1 cellular context compared by ENCODE assay signal in the genomic region with DNA sequence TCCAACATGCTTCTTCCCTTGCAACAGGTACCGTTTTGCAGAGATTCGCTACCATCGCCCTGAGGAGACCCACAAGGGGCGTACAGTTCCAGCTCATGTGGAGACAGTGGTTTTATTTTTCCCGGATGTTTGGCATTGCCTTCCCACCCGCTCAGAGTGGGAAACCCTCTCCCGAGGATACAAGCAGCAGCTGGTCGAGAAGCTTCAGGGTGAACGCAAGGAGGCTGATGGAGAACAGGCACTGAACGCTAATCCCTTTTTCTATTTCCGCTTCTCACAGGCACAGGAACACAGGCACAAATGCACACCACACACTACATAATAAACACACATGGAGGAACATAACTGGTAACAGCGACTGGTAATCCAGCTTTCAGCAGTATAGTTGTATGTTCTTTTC.
TF ChIP-seq lines count a peak whose summit lies in the region.

No MANE protein-coding gene starts in this region.

TF ChIP-seq in GM23338, 12 proteins besides CTCF, POLR2A, EP300 and RAD21 (continued from another document):
- TF ChIP-seq, protein P1, sequence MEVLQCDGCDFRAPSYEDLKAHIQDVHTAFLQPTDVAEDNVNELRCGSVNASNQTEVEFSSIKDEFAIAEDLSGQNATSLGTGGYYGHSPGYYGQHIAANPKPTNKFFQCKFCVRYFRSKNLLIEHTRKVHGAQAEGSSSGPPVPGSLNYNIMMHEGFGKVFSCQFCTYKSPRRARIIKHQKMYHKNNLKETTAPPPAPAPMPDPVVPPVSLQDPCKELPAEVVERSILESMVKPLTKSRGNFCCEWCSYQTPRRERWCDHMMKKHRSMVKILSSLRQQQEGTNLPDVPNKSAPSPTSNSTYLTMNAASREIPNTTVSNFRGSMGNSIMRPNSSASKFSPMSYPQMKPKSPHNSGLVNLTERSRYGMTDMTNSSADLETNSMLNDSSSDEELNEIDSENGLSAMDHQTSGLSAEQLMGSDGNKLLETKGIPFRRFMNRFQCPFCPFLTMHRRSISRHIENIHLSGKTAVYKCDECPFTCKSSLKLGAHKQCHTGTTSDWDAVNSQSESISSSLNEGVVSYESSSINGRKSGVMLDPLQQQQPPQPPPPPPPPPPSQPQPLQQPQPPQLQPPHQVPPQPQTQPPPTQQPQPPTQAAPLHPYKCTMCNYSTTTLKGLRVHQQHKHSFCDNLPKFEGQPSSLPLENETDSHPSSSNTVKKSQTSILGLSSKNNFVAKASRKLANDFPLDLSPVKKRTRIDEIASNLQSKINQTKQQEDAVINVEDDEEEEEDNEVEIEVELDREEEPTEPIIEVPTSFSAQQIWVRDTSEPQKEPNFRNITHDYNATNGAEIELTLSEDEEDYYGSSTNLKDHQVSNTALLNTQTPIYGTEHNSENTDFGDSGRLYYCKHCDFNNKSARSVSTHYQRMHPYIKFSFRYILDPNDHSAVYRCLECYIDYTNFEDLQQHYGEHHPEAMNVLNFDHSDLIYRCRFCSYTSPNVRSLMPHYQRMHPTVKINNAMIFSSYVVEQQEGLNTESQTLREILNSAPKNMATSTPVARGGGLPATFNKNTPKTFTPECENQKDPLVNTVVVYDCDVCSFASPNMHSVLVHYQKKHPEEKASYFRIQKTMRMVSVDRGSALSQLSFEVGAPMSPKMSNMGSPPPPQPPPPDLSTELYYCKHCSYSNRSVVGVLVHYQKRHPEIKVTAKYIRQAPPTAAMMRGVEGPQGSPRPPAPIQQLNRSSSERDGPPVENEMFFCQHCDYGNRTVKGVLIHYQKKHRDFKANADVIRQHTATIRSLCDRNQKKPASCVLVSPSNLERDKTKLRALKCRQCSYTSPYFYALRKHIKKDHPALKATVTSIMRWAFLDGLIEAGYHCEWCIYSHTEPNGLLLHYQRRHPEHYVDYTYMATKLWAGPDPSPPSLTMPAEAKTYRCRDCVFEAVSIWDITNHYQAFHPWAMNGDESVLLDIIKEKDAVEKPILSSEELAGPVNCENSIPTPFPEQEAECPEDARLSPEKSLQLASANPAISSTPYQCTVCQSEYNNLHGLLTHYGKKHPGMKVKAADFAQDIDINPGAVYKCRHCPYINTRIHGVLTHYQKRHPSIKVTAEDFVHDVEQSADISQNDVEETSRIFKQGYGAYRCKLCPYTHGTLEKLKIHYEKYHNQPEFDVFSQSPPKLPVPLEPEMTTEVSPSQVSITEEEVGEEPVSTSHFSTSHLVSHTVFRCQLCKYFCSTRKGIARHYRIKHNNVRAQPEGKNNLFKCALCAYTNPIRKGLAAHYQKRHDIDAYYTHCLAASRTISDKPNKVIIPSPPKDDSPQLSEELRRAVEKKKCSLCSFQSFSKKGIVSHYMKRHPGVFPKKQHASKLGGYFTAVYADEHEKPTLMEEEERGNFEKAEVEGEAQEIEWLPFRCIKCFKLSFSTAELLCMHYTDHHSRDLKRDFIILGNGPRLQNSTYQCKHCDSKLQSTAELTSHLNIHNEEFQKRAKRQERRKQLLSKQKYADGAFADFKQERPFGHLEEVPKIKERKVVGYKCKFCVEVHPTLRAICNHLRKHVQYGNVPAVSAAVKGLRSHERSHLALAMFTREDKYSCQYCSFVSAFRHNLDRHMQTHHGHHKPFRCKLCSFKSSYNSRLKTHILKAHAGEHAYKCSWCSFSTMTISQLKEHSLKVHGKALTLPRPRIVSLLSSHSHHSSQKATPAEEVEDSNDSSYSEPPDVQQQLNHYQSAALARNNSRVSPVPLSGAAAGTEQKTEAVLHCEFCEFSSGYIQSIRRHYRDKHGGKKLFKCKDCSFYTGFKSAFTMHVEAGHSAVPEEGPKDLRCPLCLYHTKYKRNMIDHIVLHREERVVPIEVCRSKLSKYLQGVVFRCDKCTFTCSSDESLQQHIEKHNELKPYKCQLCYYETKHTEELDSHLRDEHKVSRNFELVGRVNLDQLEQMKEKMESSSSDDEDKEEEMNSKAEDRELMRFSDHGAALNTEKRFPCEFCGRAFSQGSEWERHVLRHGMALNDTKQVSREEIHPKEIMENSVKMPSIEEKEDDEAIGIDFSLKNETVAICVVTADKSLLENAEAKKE (CRISPR knock-in tag; IDR thresholded peaks at IDR 0.05): no peak
- TF ChIP-seq, protein P2, sequence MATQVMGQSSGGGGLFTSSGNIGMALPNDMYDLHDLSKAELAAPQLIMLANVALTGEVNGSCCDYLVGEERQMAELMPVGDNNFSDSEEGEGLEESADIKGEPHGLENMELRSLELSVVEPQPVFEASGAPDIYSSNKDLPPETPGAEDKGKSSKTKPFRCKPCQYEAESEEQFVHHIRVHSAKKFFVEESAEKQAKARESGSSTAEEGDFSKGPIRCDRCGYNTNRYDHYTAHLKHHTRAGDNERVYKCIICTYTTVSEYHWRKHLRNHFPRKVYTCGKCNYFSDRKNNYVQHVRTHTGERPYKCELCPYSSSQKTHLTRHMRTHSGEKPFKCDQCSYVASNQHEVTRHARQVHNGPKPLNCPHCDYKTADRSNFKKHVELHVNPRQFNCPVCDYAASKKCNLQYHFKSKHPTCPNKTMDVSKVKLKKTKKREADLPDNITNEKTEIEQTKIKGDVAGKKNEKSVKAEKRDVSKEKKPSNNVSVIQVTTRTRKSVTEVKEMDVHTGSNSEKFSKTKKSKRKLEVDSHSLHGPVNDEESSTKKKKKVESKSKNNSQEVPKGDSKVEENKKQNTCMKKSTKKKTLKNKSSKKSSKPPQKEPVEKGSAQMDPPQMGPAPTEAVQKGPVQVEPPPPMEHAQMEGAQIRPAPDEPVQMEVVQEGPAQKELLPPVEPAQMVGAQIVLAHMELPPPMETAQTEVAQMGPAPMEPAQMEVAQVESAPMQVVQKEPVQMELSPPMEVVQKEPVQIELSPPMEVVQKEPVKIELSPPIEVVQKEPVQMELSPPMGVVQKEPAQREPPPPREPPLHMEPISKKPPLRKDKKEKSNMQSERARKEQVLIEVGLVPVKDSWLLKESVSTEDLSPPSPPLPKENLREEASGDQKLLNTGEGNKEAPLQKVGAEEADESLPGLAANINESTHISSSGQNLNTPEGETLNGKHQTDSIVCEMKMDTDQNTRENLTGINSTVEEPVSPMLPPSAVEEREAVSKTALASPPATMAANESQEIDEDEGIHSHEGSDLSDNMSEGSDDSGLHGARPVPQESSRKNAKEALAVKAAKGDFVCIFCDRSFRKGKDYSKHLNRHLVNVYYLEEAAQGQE (IDR thresholded peaks at IDR 0.05; ENCODE audit: unreplicated experiment): no peak
